Comparison of ENCODE assay signal across 19 cellular contexts in the genomic region with DNA sequence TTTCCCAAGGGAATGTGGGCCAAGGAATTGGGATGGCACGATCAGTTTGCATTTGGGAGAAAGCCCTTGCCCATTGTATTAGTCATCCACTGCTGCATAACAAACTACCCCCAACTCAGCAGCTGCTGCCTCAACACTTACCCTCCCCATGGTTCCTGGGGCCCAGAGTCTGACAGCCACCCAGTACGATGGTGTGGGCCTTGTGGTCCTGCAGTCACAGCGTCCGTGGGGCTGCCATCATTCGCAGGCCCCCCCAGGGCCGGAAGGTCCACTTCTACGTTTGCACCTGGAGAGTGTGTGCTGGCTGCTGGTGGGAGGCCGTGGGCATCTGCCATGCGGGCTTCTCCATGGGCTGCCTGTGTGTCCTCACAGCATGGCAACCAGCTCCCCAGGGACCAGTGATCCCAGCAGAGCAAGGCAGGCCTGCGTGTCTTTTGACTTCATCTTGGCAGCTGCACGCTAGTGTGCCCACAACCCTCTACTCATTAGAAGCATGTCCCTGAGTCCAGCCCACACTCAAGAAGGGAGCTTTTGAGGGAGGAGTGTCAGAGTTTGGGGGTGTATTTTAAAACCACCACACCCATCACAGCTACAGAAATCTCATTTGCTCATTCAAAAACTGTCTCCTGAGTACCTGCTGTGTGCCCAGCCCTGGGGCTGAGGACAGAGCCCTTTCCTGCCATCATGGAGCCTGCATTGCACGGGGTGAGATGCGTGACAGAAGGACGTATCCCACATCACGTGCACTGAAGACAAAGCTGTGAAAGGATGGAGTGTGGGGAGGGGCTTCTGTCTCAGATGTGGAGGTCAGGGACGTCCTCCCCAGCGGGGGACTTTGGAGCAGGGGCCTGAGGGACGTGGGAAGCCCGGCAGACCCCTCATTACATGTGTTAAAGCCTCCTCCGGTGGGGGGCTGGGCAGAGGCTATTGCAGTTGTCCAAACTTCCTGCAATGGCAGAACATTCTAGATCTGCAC.
"Had no signal": no experiment of that assay in that cellular context is flagged by ENCODE, and none has a peak within 500 bp of the region (broad histone marks: within the 10 kb centered on the region; RNA-seq: fewer than 3 reads in every experiment).

No MANE protein-coding gene starts in this region.

- H3K27ac ChIP-seq: breast epithelium, dorsolateral prefrontal cortex, esophagus squamous epithelium, parathyroid adenoma, stomach, thoracic aorta, vagina had no signal

- H3K9ac ChIP-seq: parathyroid adenoma had no signal

- H3K27me3 ChIP-seq: breast epithelium, dorsolateral prefrontal cortex, stomach, vagina had no signal

- ATAC-seq: activated T-cell treated with anti-CD3 and anti-CD28 coated beads, Interleukin-2, amount 50 U/mL, for 72 hours had no signal

- H2AFZ ChIP-seq: parathyroid adenoma had no signal

- H3K4me1 ChIP-seq: breast epithelium, parathyroid adenoma had no signal

- H3K9me3 ChIP-seq: breast epithelium, esophagus squamous epithelium, stomach, thoracic aorta, vagina had no signal

- H3K4me3 ChIP-seq: breast epithelium, dorsolateral prefrontal cortex, esophagus squamous epithelium, stomach, thoracic aorta, vagina had no signal

- H3K36me3 ChIP-seq: breast epithelium, esophagus squamous epithelium, stomach, thoracic aorta, vagina had no signal

- DNase-seq: activated CD4-positive, alpha-beta memory T cell treated with anti-CD3 and anti-CD28 coated beads for 36 hours; activated CD4-positive, alpha-beta T cell treated with anti-CD3 and anti-CD28 coated beads for 1 hour; activated CD8-positive, alpha-beta memory T cell treated with anti-CD3 and anti-CD28 coated beads, Interleukin-2, amount 50 U/mL, for 4 hours; activated T-cell treated with anti-CD3 and anti-CD28 coated beads, Interleukin-2, amount 50 U/mL, for 72 hours; aorta; dorsolateral prefrontal cortex; esophagus squamous epithelium; foreskin fibroblast; glutamatergic neuron; immature natural killer cell; mesendoderm; retina; small intestine; stomach; T1000 had no signal
